In the genomic region with DNA sequence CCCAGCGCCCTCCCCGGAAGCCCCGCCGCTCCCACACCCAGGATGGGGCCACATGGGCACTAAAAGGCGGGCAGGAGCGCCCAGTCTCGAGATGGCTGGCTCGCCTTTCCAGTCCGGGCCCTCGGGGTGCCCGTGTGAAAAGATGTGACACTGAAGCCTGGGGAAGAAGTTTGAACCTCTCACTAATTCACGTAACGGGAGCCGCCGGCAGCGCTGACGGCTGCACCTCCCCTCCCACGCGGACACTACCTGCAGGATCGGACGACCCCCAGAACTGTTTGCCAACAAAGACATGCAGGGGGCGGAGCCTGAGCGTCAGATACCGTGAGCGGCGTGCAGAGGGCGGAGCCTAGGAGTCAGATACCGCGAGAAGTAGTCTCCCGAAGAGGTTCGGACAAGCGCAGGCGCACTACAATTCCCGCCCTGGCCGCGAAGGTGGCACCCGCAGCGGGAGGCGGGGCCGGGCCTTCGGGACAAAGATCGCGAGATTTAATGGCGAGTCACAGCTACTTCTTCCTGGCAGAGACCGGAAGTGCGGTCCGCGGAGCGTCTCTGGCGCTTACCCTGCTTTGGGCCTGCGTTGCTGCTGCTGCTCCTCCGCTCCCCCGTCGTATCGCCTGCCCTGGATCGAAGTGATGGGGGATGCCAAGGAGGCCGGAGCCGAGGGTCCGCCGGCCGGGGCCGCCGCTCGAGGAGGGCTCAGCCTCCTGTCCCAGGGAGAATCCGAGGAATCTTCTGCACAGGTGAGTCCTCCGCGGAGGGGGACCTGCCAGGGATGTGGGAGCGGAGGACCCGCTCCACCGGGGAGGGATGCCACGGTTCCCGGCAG, we compare ENCODE assay signal across 8 cellular contexts. TPM values are rescaled to one million over a fixed set of nuclear protein-coding genes. Genes with fewer than 3 reads are reported as not detected.
A peak's percentile ranks its signal among the peaks of the same experiment; 100 is the strongest.
DNase-seq lines count a peak whose midpoint lies in the region; ATAC-seq and FAIRE-seq lines count a peak whose summit lies in the region.

A gene with protein sequence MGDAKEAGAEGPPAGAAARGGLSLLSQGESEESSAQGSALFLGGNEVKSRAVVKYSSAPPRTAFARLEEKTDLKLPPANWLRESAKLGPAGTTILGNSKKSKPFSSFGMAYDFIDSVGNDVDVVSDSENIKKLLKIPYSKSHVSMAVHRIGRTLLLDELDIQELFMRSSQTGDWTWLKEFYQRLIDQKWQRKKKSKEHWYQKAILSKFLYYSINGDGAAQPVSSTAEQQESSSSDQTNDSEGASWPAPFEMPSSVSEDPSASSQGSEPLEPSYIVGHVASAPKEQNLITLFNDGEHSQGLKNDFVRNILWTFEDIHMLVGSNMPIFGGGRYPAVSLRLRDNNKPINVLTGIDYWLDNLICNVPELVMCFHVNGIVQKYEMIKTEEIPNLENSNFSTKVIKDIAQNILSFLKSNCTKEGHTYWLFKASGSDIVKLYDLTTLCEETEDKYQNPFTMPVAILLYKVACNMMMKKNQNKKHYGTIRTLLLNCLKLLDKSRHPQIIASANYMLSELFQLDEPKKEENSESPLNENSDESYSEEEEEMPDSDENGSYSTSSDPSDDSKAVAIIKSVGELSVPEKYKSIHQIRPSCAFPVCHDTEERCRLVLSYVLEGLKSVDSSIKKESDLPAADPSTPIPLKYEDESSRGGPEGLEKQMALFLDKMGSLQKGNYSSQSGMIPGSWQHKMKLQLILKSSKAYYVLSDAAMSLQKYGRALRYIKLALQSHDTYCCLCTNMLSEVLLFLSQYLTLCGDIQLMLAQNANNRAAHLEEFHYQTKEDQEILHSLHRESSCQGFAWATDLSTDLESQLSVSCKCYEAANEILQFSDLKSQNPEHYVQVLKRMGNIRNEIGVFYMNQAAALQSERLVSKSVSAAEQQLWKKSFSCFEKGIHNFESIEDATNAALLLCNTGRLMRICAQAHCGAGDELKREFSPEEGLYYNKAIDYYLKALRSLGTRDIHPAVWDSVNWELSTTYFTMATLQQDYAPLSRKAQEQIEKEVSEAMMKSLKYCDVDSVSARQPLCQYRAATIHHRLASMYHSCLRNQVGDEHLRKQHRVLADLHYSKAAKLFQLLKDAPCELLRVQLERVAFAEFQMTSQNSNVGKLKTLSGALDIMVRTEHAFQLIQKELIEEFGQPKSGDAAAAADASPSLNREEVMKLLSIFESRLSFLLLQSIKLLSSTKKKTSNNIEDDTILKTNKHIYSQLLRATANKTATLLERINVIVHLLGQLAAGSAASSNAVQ (plus strand): TSS at position 537 of the 829 bp plus-strand sequence. CDS start 99 bp downstream, at position 636.

- peak within 1 kb of the TSS; percentile 96 for H2AFZ ChIP-seq in mesenchymal stem cell (ENCODE audit: low read depth, low read length)

- under 1% methylated on average over 72 of the region's 72 CpGs for WGBS in mesenchymal stem cell

- H3K79me1 ChIP-seq in mesenchymal stem cell (replicated peaks; ENCODE audit: low read length, poor library complexity, severe bottlenecking): peaks cover 20% of the 10 kb centered on the region

- DNase-seq in COLO829 (ENCODE audit: low spot score) (peak; percentile 95), HTR-8/SVneo (ENCODE audit: insufficient read length, low spot score) (peak; percentile 87), NOMO-1 treated with dmso at 0.1 percent for 144 hours (lab: John Stamatoyannopoulos, UW; ENCODE audit: unreplicated experiment) (peak; percentile 96), mesenchymal stem cell (peak; percentile 98)
- DNase-seq in activated CD8-positive, alpha-beta memory T cell treated with anti-CD3 and anti-CD28 coated beads for 48 hours (ENCODE audit: low read depth in 2 of 3, low spot score in 2 of 3): peak; percentile 87 to 97 (median 96)
- DNase-seq in stimulated activated CD8-positive, alpha-beta memory T cell treated with anti-CD3 and anti-CD28 coated beads, Interleukin-12 subunit alpha, Interleukin-12 subunit beta, amount 100 ng/mL, for 4 hours (ENCODE audit: low read depth): peak; percentile 99

- no peaks in the 10 kb centered on the region for H3K9me3 ChIP-seq in endocrine pancreas (ENCODE audit: control insufficient read depth, low read length)
- no peaks in the 10 kb centered on the region for H3K9me3 ChIP-seq in mesenchymal stem cell (ENCODE audit: control insufficient read depth, low read length)

- peak within 1 kb of the TSS; percentile 86 for H3K4me3 ChIP-seq in endocrine pancreas (ENCODE audit: control insufficient read depth, insufficient read depth, low read length)
- H3K4me3 ChIP-seq in mesenchymal stem cell (ENCODE audit: insufficient read depth in 1 of 2, low read depth in 1 of 2, low read length in 2 of 2): peak within 1 kb of the TSS; percentile 96 to 99

- H3K18ac ChIP-seq in mesenchymal stem cell (ENCODE audit: low read depth in 1 of 2, low read length in 2 of 2): peak within 1 kb of the TSS; percentile 97 to 98

- H3K27me3 ChIP-seq in endocrine pancreas (ENCODE audit: control insufficient read depth, insufficient read depth, low read length) (no peaks in the 10 kb centered on the region), mesenchymal stem cell (ENCODE audit: control insufficient read depth in 1 of 2, insufficient read depth in 1 of 2, low read length in 2 of 2) (no peaks in the 10 kb centered on the region)

- H2BK5ac ChIP-seq in mesenchymal stem cell (ENCODE audit: low read depth, low read length, poor library complexity, severe bottlenecking): peak within 1 kb of the TSS; percentile 85

- H3K4me1 ChIP-seq in endocrine pancreas (ENCODE audit: control insufficient read depth, insufficient read depth, low read length): peaks cover 9% of the 10 kb centered on the region
- H3K4me1 ChIP-seq in mesenchymal stem cell (ENCODE audit: control insufficient read depth, insufficient read depth, low read depth, low read length): peaks cover 6% of the 10 kb centered on the region

- H3K9ac ChIP-seq in endocrine pancreas (ENCODE audit: control insufficient read depth, insufficient read depth, low read length) (peak within 1 kb of the TSS; percentile 69), mesenchymal stem cell (ENCODE audit: low read length) (peak within 1 kb of the TSS; percentile 99)

- H3K4me2 ChIP-seq in mesenchymal stem cell (ENCODE audit: low read length, poor library complexity, severe bottlenecking): peak within 1 kb of the TSS; percentile 83

- peak within 1 kb of the TSS in 1 of 2 experiments; percentile 85 for H3K23ac ChIP-seq in mesenchymal stem cell (ENCODE audit: low read length in 2 of 2)

- FAIRE-seq in HTR-8/SVneo (lab: Jason Lieb, UNC): peak; percentile 26

- H3K14ac ChIP-seq in mesenchymal stem cell (ENCODE audit: low read length in 2 of 2): peak within 1 kb of the TSS; percentile 83 to 99

- peak within 1 kb of the TSS; percentile 13 for H2AK5ac ChIP-seq in mesenchymal stem cell (ENCODE audit: low read length, severe bottlenecking)

- H2BK12ac ChIP-seq in mesenchymal stem cell (ENCODE audit: low read length in 2 of 2): peak within 1 kb of the TSS in 1 of 2 experiments; percentile 6

- H3K36me3 ChIP-seq in endocrine pancreas (ENCODE audit: control insufficient read depth, insufficient read depth, low read length) (no peaks in the 10 kb centered on the region), mesenchymal stem cell (ENCODE audit: control insufficient read depth in 1 of 2, insufficient read depth in 2 of 2, low read depth in 1 of 2, low read length in 2 of 2) (peaks cover 0 to 33% of the 10 kb centered on the region in 2 experiments)

- H3K4ac ChIP-seq in mesenchymal stem cell (ENCODE audit: low read depth in 1 of 2, low read length in 2 of 2): peak within 1 kb of the TSS; percentile 77 to 96

- H4K91ac ChIP-seq in mesenchymal stem cell (ENCODE audit: low read length): peak within 1 kb of the TSS; percentile 94

- peak within 1 kb of the TSS; percentile 93 for H2BK120ac ChIP-seq in mesenchymal stem cell (ENCODE audit: low read depth, low read length)

- H2BK15ac ChIP-seq in mesenchymal stem cell (ENCODE audit: low read depth, poor library complexity, severe bottlenecking): no peak within 1 kb of the TSS

- peak within 1 kb of the TSS; percentile 100 for H4K8ac ChIP-seq in mesenchymal stem cell (ENCODE audit: low read length)

- peak within 1 kb of the TSS; percentile 65 for H3K27ac ChIP-seq in mesenchymal stem cell (ENCODE audit: low read length, poor library complexity, severe bottlenecking)

- peak; percentile 91 for ATAC-seq in GM21367 (IDR thresholded peaks at IDR 0.05; ENCODE audit: unreplicated experiment)

RNA-seq across cellular contexts. Expression of the gene that starts here (rescaled TPM):
- polyA plus RNA-seq in mesenchymal stem cell (2013, experiment 1 of 2): 12.3 TPM
- polyA plus RNA-seq in mesenchymal stem cell (2013, experiment 2 of 2): 11.8 TPM

Comparison
In these comparisons a context has a peak if more than half of its experiments do, and no peak if none do; other contexts are left out.
1. Peak in every context shown above with its lines: DNase-seq, ATAC-seq, H3K4me3 ChIP-seq and H3K27ac ChIP-seq.